Comparison of ENCODE assay signal across 9 cellular contexts in the genomic region with DNA sequence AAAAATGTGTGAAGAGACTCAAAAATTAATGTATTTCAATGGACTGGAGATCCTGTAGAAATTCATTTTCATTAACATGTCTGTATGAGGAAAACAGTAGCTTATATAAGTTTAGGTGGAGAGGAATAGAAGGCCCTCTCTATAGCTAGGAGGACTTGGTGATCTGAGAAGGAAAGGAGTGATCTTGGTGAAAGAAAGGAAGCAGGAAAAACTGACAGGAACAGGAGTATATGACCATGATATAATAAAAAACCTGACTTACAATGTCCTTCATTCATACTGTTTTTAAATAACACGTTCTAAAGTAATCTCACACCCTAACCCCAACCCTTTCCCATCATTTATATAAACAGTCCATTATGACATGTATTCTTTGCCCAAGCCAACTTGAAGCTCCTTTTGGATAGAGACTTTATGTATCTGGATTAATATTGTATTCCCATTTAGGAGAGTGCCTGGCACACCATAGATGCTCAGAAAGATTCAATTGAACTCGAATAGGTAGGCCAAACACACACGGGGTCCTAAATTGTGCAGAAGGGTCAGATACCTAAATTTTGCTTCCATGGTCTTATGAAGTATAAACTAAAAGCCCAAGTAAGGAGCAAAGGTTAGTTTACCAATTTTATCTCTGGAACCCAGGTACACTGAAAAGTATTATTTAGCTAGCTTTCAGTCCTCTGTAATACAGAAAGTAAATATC.
A peak's percentile ranks its signal among the peaks of the same experiment; 100 is the strongest.
DNase-seq lines count a peak whose midpoint lies in the region; ATAC-seq and TF ChIP-seq lines count a peak whose summit lies in the region.
"Had no signal": no experiment of that assay in that cellular context is flagged by ENCODE, and none has a peak within 500 bp of the region (broad histone marks: within the 10 kb centered on the region; RNA-seq: fewer than 3 reads in every experiment).

No MANE protein-coding gene starts in this region.

- H3K9me3 Mint-ChIP-seq in activated T-helper 17 cell treated with anti-CD3 and anti-CD28 coated beads, Interleukin-2, amount 50 U/mL, for 72 hours: no peaks in the 10 kb centered on the region
- H3K9me3 Mint-ChIP-seq in activated naive CD4-positive, alpha-beta T cell treated with anti-CD3 and anti-CD28 coated beads for 36 hours: no peaks in the 10 kb centered on the region
- H3K9me3 Mint-ChIP-seq: T-helper 1 cell treated with Interleukin-12 subunit alpha and Interleukin-12 subunit beta and Interleukin-4 antibody, amounts not matched to agents 30 μg/mL and 1 μg/mL, for 36 hours had no signal

- no TSS peak for BruUV-seq in Panc1 (replicated peaks; lab: Mats Ljungman, UMichigan)

- H3K9me3 ChIP-seq in Panc1 (ENCODE audit: control insufficient read depth, insufficient read depth, low read depth, low read length) (no peaks in the 10 kb centered on the region), gastroesophageal sphincter (no peaks in the 10 kb centered on the region), spleen (no peaks in the 10 kb centered on the region)

- no peak for TF ChIP-seq CTCF in HL-60 (IDR thresholded peaks at IDR 0.05; ENCODE audit: insufficient read depth, low read length)
- TF ChIP-seq CTCF in Panc1 (IDR thresholded peaks at IDR 0.05): no peak
- TF ChIP-seq CTCF in gastroesophageal sphincter (IDR thresholded peaks at IDR 0.05): no peak
- TF ChIP-seq CTCF in spleen (IDR thresholded peaks at IDR 0.05 in 8 of 11, conservative IDR thresholded peaks at IDR 0.05 in 3 of 11): no peak

- CTCF ChIA-PET in Panc1 (lab: Charles Lee): interaction anchor here (0.6 kb wide), 1 partner anchor 66 kb away, joined by 3 read pairs; no protein-coding TSS in a partner anchor
- CTCF ChIA-PET in activated naive CD4-positive, alpha-beta T cell treated with anti-CD3 and anti-CD28 coated beads for 36 hours (lab: Charles Lee): interaction anchor here (0.8 to 1.3 kb wide), 3 partner anchors 17 to 40 kb away, joined by 4 to 7 read pairs (median 7); a partner anchor contains a TSS

- H3K4me3 ChIP-seq in HL-60 (replicated peaks; ENCODE audit: insufficient read depth, low read length) (peak overlapping the region; percentile 58), Panc1 (ENCODE audit: low read depth in 2 of 2, low read length in 2 of 2) (peak overlapping the region; percentile 86 to 90), gastroesophageal sphincter (peak overlapping the region in 1 of 2 donors; percentile 63), spleen (peak overlapping the region; percentile 44 to 76 (median 50))

- H3K27ac ChIP-seq in HL-60 (replicated peaks): peak overlapping the region; percentile 99
- peak overlapping the region; percentile 100 for H3K27ac ChIP-seq in Panc1 (ENCODE audit: low read length)
- peak overlapping the region; percentile 85 to 97 (median 90) for H3K27ac ChIP-seq in gastroesophageal sphincter
- H3K27ac ChIP-seq in spleen: peak overlapping the region; percentile 98 to 100 (median 99)

- peaks cover 17% of the 10 kb centered on the region; the same call in 1 of the 2 replicates for H3K4me1 ChIP-seq in Panc1 (ENCODE audit: control insufficient read depth, insufficient read depth, low read length)
- peaks cover 0 to 41% (median 0%) of the 10 kb centered on the region in 3 donors for H3K4me1 ChIP-seq in gastroesophageal sphincter
- peaks cover 13 to 66% (median 40%) of the 10 kb centered on the region in 6 donors for H3K4me1 ChIP-seq in spleen

- no peaks in the 10 kb centered on the region for H3K27me3 ChIP-seq in HL-60 (ENCODE audit: insufficient read depth, poor library complexity, severe bottlenecking)
- H3K27me3 ChIP-seq in Panc1 (ENCODE audit: control insufficient read depth, insufficient read depth, low read length): no peaks in the 10 kb centered on the region
- peaks cover 21% of the 10 kb centered on the region for H3K27me3 ChIP-seq in gastroesophageal sphincter
- H3K27me3 ChIP-seq in spleen (replicated peaks in 1 of 7): no peaks in the 10 kb centered on the region

- H3K36me3 ChIP-seq in Panc1 (ENCODE audit: control insufficient read depth, insufficient read depth, low read length) (peaks cover 3% of the 10 kb centered on the region), gastroesophageal sphincter (no peaks in the 10 kb centered on the region), spleen (peaks cover 0 to 8% (median 0%) of the 10 kb centered on the region in 6 donors)

- no peak for TF ChIP-seq EP300 in gastroesophageal sphincter (IDR thresholded peaks at IDR 0.05)

- no peaks in the 10 kb centered on the region for H3K27me3 Mint-ChIP-seq in activated T-helper 17 cell treated with anti-CD3 and anti-CD28 coated beads, Interleukin-2, amount 50 U/mL, for 72 hours
- H3K27me3 Mint-ChIP-seq in activated naive CD4-positive, alpha-beta T cell treated with anti-CD3 and anti-CD28 coated beads for 36 hours (ENCODE audit: low read depth): peaks cover 7% of the 10 kb centered on the region

- H3K4me1 Mint-ChIP-seq in activated T-helper 17 cell treated with anti-CD3 and anti-CD28 coated beads, Interleukin-2, amount 50 U/mL, for 72 hours: peaks cover 22% of the 10 kb centered on the region
- H3K4me1 Mint-ChIP-seq in activated naive CD4-positive, alpha-beta T cell treated with anti-CD3 and anti-CD28 coated beads for 36 hours (ENCODE audit: low read depth): peaks cover 29% of the 10 kb centered on the region

- TF ChIP-seq POLR2A in gastroesophageal sphincter (IDR thresholded peaks at IDR 0.05) (no peak), spleen (IDR thresholded peaks at IDR 0.05) (no peak)

- DNase-seq in HL-60 (ENCODE audit: low read depth in 1 of 2, low spot score in 1 of 2) (no peak), Panc1 (ENCODE audit: low read depth, low spot score) (no peak), spleen (no peak), NOMO-1 treated with dmso at 0.1 percent for 144 hours (lab: John Stamatoyannopoulos, UW; ENCODE audit: unreplicated experiment) (no peak), occipital lobe (lab: John Stamatoyannopoulos, UW) (no peak)
- no peak for DNase-seq in activated naive CD4-positive, alpha-beta T cell treated with anti-CD3 and anti-CD28 coated beads for 36 hours

- POLR2A ChIA-PET in Panc1 (lab: Charles Lee): interaction anchor here (1.5 to 4.9 kb wide), 2 partner anchors 12 to 30 kb away, joined by 11 to 90 read pairs; a partner anchor contains a TSS

- ATAC-seq in Panc1 (no peak), gastroesophageal sphincter (no peak)
- ATAC-seq in activated T-helper 17 cell treated with anti-CD3 and anti-CD28 coated beads, Interleukin-2, amount 50 U/mL, for 72 hours (replicated peaks): no peak

- in situ Hi-C loops in Panc1 (cut with HindIII; ENCODE audit: low pct_unique_long_range_greater_than_20kb, low sequenced_read_pairs): no loop called here

- H3K36me3 Mint-ChIP-seq in activated T-helper 17 cell treated with anti-CD3 and anti-CD28 coated beads, Interleukin-2, amount 50 U/mL, for 72 hours (ENCODE audit: low read depth): peaks cover 18% of the 10 kb centered on the region
- no peaks in the 10 kb centered on the region for H3K36me3 Mint-ChIP-seq in activated naive CD4-positive, alpha-beta T cell treated with anti-CD3 and anti-CD28 coated beads for 36 hours (ENCODE audit: low read depth)

- intact Hi-C loops in Panc1 (cut with micrococcal nuclease; ENCODE audit: unreplicated experiment): loop anchor here (2.0 kb wide), 1 partner anchor 31 kb away; a partner anchor contains a TSS
- intact Hi-C loops in spleen (cut with DNase I; ENCODE audit: low total_unique reads): no loop called here
- intact Hi-C loops in activated naive CD4-positive, alpha-beta T cell treated with anti-CD3 and anti-CD28 coated beads for 36 hours (cut with micrococcal nuclease): loop anchor here (10.0 kb wide), 3 partner anchors 1029 to 1811 kb away; a partner anchor contains a TSS

- H3K4me3 Mint-ChIP-seq in activated T-helper 17 cell treated with anti-CD3 and anti-CD28 coated beads, Interleukin-2, amount 50 U/mL, for 72 hours: no peak overlapping the region
- H3K4me3 Mint-ChIP-seq in activated naive CD4-positive, alpha-beta T cell treated with anti-CD3 and anti-CD28 coated beads for 36 hours: no peak overlapping the region
- H3K4me3 Mint-ChIP-seq: T-helper 1 cell treated with Interleukin-12 subunit alpha and Interleukin-12 subunit beta and Interleukin-4 antibody, amounts not matched to agents 30 μg/mL and 1 μg/mL, for 36 hours had no signal

- 11 to 19% methylated on average over 1 to 3 of the region's 3 CpGs for WGBS in gastroesophageal sphincter (ENCODE audit: low coverage in 1 of 2), 2 donors
- 12 to 22% (median 14%) methylated on average over 3 of the region's 3 CpGs for WGBS in spleen, 5 donors

- H3K27ac Mint-ChIP-seq in activated T-helper 17 cell treated with anti-CD3 and anti-CD28 coated beads, Interleukin-2, amount 50 U/mL, for 72 hours: no peak overlapping the region
- no peak overlapping the region for H3K27ac Mint-ChIP-seq in activated naive CD4-positive, alpha-beta T cell treated with anti-CD3 and anti-CD28 coated beads for 36 hours
- H3K27ac Mint-ChIP-seq: T-helper 1 cell treated with Interleukin-12 subunit alpha and Interleukin-12 subunit beta and Interleukin-4 antibody, amounts not matched to agents 30 μg/mL and 1 μg/mL, for 36 hours had no signal
